In the genomic region with DNA sequence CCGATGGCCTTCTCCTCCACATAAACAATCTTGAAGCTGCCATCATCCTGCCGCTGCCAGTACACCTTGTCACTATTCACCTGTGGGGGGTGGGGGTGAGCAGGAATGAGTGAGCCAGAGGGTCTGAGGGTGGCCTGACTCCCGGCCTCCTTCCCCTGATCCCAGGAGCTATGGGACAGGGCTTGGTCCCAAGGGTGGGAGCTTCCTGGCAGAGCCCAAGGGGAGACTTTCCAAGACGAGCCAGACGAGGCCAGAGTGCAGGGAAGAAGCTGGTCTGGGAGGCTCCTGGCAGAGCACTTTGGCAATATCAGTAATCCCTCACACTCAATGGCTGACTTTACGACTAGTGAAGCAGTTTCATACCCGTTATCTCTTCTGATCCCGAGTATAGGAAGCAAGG, we compare ENCODE assay signal across 28 cellular contexts.
"Had no signal": no experiment of that assay in that cellular context is flagged by ENCODE, and none has a peak within 500 bp of the region (broad histone marks: within the 10 kb centered on the region; RNA-seq: fewer than 3 reads in every experiment).

No MANE protein-coding gene starts in this region.

- ATAC-seq: left colon; natural killer cell; right cardiac atrium; stimulated activated naive B cell treated with anti-CD40 and anti-IgM and Interleukin-4, amounts not matched to agents 10 μg/mL and 1 μg/mL and 100 μg/mL, for 72 hours; stimulated activated naive CD8-positive, alpha-beta T cell treated with anti-CD3 and anti-CD28 coated beads, Interleukin-15, amount 100 ng/mL, for 72 hours had no signal

- H3K36me3 ChIP-seq: neural progenitor cell, ovary, prostate gland, uterus had no signal

- H3K4me2 ChIP-seq: neural progenitor cell, smooth muscle cell had no signal

- FAIRE-seq: keratinocyte had no signal

- H3K9me3 Mint-ChIP-seq: mesothelial cell of epicardium; naive B cell; natural killer cell; nephron progenitor cell; neural progenitor cell; stimulated activated naive B cell treated with anti-CD40 and anti-IgM and Interleukin-4, amounts not matched to agents 10 μg/mL and 1 μg/mL and 100 μg/mL, for 72 hours; stimulated activated naive CD8-positive, alpha-beta T cell treated with anti-CD3 and anti-CD28 coated beads, Interleukin-15, amount 100 ng/mL, for 72 hours; type B pancreatic cell had no signal

- H3K27me3 ChIP-seq: neural progenitor cell, ovary, tibial nerve, uterus had no signal

- H3K4me3 ChIP-seq: left ventricle myocardium inferior, lung, neural progenitor cell, ovary, prostate gland, smooth muscle cell, tibial nerve, uterus had no signal

- H3K36me3 Mint-ChIP-seq: mesothelial cell of epicardium, naive B cell, natural killer cell, neural progenitor cell, type B pancreatic cell had no signal

- H3K9ac ChIP-seq: neural progenitor cell had no signal

- H3K27ac Mint-ChIP-seq: mesothelial cell of epicardium; natural killer cell; nephron progenitor cell; neural progenitor cell; stimulated activated naive B cell treated with anti-CD40 and anti-IgM and Interleukin-4, amounts not matched to agents 10 μg/mL and 1 μg/mL and 100 μg/mL, for 72 hours; type B pancreatic cell had no signal

- H2AFZ ChIP-seq: neural progenitor cell had no signal

- H3K27me3 Mint-ChIP-seq: naive B cell; stimulated activated naive B cell treated with anti-CD40 and anti-IgM and Interleukin-4, amounts not matched to agents 10 μg/mL and 1 μg/mL and 100 μg/mL, for 72 hours; stimulated activated naive CD8-positive, alpha-beta T cell treated with anti-CD3 and anti-CD28 coated beads, Interleukin-15, amount 100 ng/mL, for 72 hours; type B pancreatic cell had no signal

- H3K4me1 Mint-ChIP-seq: natural killer cell, nephron progenitor cell, neural progenitor cell had no signal

- H3K4me3 Mint-ChIP-seq: mesothelial cell of epicardium; naive B cell; natural killer cell; nephron progenitor cell; neural progenitor cell; stimulated activated naive B cell treated with anti-CD40 and anti-IgM and Interleukin-4, amounts not matched to agents 10 μg/mL and 1 μg/mL and 100 μg/mL, for 72 hours; stimulated activated naive CD8-positive, alpha-beta T cell treated with anti-CD3 and anti-CD28 coated beads, Interleukin-15, amount 100 ng/mL, for 72 hours; type B pancreatic cell had no signal

- H3K4me1 ChIP-seq: left ventricle myocardium inferior, neural progenitor cell, prostate gland, uterus had no signal

- H3K27ac ChIP-seq: left ventricle myocardium inferior, neural progenitor cell, ovary, prostate gland, uterus had no signal

- DNase-seq: head of caudate nucleus; hippocampal formation; kidney glomerular epithelial cell; mesendoderm; naive B cell; natural killer cell; nephron progenitor cell; retina; right cardiac atrium; stimulated activated CD4-positive, alpha-beta T cell treated with anti-CD3 and anti-CD28 coated beads, Interleukin-1b, Interleukin-23, amount 100 ng/mL, for 48 hours; stimulated activated CD4-positive, alpha-beta T cell treated with anti-CD3 and anti-CD28 coated beads, Interleukin-2, amount 100 ng/mL, for 48 hours; stimulated activated CD4-positive, alpha-beta T cell treated with anti-CD3 and anti-CD28 coated beads, Interleukin-4, amount 100 ng/mL, for 4 hours; stimulated activated CD8-positive, alpha-beta memory T cell treated with anti-CD3 and anti-CD28 coated beads, Interleukin-4, amount 100 ng/mL, for 48 hours; stimulated activated naive B cell treated with anti-CD40 and anti-IgM and Interleukin-4, amounts not matched to agents 10 μg/mL and 1 μg/mL and 100 μg/mL, for 72 hours; stimulated activated naive CD8-positive, alpha-beta T cell treated with anti-CD3 and anti-CD28 coated beads, Interleukin-15, amount 100 ng/mL, for 72 hours; substantia nigra; uterus had no signal

- H3K9me3 ChIP-seq: left ventricle myocardium inferior, ovary, prostate gland, tibial nerve, uterus had no signal
